Comparison of ENCODE assay signal across 13 cellular contexts in the genomic region with DNA sequence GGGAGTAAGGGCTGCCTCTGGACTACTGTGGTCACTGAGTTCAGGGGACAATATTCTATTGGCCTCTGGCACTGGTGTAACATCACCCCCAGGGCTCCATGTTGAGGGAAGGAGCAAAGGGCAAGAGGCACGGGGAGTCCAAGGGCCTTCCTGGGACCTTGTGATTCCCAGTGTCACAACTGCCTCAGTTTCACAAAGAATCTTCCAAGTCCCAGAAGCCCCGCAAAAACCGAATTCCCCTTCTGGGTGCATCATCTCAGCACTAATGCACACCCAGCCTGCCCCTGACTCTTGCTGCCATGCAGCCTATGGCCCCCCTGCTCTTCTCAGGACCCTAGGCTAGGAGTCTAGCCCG. TPM values are rescaled to one million over a fixed set of nuclear protein-coding genes. Genes with fewer than 3 reads are reported as not detected.
DNase-seq lines count a peak whose midpoint lies in the region; ATAC-seq and TF ChIP-seq lines count a peak whose summit lies in the region.
"Had no signal": no experiment of that assay in that cellular context is flagged by ENCODE, and none has a peak within 500 bp of the region (broad histone marks: within the 10 kb centered on the region; RNA-seq: fewer than 3 reads in every experiment).

No MANE protein-coding gene starts in this region.

- H3K56ac ChIP-seq in H9 (ENCODE audit: insufficient read length, low read depth, low read length) (no peak overlapping the region), mesendoderm (ENCODE audit: low read length) (peak overlapping the region; percentile 17)

- H3K36me3 Mint-ChIP-seq in H9 (ENCODE audit: insufficient read depth in 1 of 3, low read depth in 3 of 3) = peaks cover 66 to 77% (median 69%) of the 10 kb centered on the region in 3 experiments
- H3K36me3 Mint-ChIP-seq: CD8-positive, alpha-beta memory T cell had no signal

- H2BK120ac ChIP-seq in H9 (ENCODE audit: low read depth, low read length, poor library complexity, severe bottlenecking) = no peak overlapping the region
- no peak overlapping the region for H2BK120ac ChIP-seq in mesendoderm (ENCODE audit: low read depth, low read length)
- no peak overlapping the region for H2BK120ac ChIP-seq in neuronal stem cell (ENCODE audit: low read depth, low read length)

- no peak for ATAC-seq in HG03196 (IDR thresholded peaks at IDR 0.05; ENCODE audit: unreplicated experiment)

- H3K4me1 ChIP-seq in H9 (ENCODE audit: insufficient read depth, low read length) (peaks cover 16% of the 10 kb centered on the region; the same call in 1 of the 2 replicates), mesendoderm (ENCODE audit: control insufficient read depth, low read depth, low read length) (peaks cover 26% of the 10 kb centered on the region), subcutaneous abdominal adipose tissue (ENCODE audit: control insufficient read depth in 5 of 5, insufficient read depth in 5 of 5, low read length in 5 of 5) (peaks cover 44 to 98% (median 87%) of the 10 kb centered on the region in 5 donors), neuronal stem cell (ENCODE audit: control insufficient read depth in 2 of 2, insufficient read depth in 1 of 2, low read depth in 1 of 2, low read length in 2 of 2) (peaks cover 19 to 68% of the 10 kb centered on the region in 2 donors)

- peaks cover 6% of the 10 kb centered on the region for H4K20me1 ChIP-seq in H9 (ENCODE audit: control insufficient read depth, insufficient read depth, insufficient read length)

- H3K9me3 ChIP-seq in H9 (ENCODE audit: control insufficient read depth, low read depth, low read length) (no peaks in the 10 kb centered on the region), subcutaneous abdominal adipose tissue (ENCODE audit: control insufficient read depth in 5 of 5, low read length in 5 of 5) (no peaks in the 10 kb centered on the region), neuronal stem cell (replicated peaks in 1 of 2; ENCODE audit: control insufficient read depth in 2 of 2, insufficient read depth in 1 of 2, low read depth in 1 of 2, low read length in 2 of 2) (no peaks in the 10 kb centered on the region)

- peak; percentile 22 for DNase-seq in H9
- DNase-seq in caudate nucleus (lab: John Stamatoyannopoulos, UW) = no peak
- no peak for DNase-seq in mesendoderm
- DNase-seq in neuronal stem cell (ENCODE audit: low spot score) = no peak
- no peak for DNase-seq in NCI-H1930 (lab: John Stamatoyannopoulos, UW)
- no peak for DNase-seq in activated T-cell treated with anti-CD3 and anti-CD28 coated beads, Interleukin-2, amount 50 U/mL, for 1 hour
- DNase-seq: CD8-positive, alpha-beta memory T cell; MV-4-11; NCI-H446; stimulated activated CD4-positive, alpha-beta T cell treated with anti-CD3 and anti-CD28 coated beads, Interleukin-15, amount 100 ng/mL, for 24 hours; stimulated activated CD8-positive, alpha-beta memory T cell treated with anti-CD3 and anti-CD28 coated beads, Interleukin-4, amount 100 ng/mL, for 48 hours had no signal

- no CpG with 5 or more reads among the region's 4 CpGs for WGBS in H9 (ENCODE audit: extremely low coverage, insufficient read length, low lambda C conversion rate)
- WGBS in mesendoderm (ENCODE audit: extremely low coverage, insufficient coverage, low lambda C conversion rate) = no CpG with 5 or more reads among the region's 4 CpGs
- WGBS in neuronal stem cell (ENCODE audit: extremely low coverage in 2 of 2, insufficient read length in 2 of 2, insufficient replicate concordance in 1 of 2), 2 donors = no CpG with 5 or more reads among the region's 4 CpGs

- no peak overlapping the region for H2BK12ac ChIP-seq in H9 (ENCODE audit: insufficient read length, low read depth, low read length)
- no peak overlapping the region for H2BK12ac ChIP-seq in neuronal stem cell (ENCODE audit: low read length)

- H3K23ac ChIP-seq in H9 (ENCODE audit: insufficient read length, low read depth, low read length) (no peak overlapping the region), mesendoderm (ENCODE audit: low read length) (no peak overlapping the region), neuronal stem cell (ENCODE audit: low read depth, low read length, poor library complexity) (no peak overlapping the region)

- no peak overlapping the region for H3K4me3 Mint-ChIP-seq in H9
- H3K4me3 Mint-ChIP-seq: CD8-positive, alpha-beta memory T cell had no signal

- H3K18ac ChIP-seq in H9 (ENCODE audit: insufficient read length, low read depth, low read length) = no peak overlapping the region
- H3K18ac ChIP-seq in mesendoderm (ENCODE audit: low read length) = no peak overlapping the region
- H3K18ac ChIP-seq in neuronal stem cell (ENCODE audit: low read length) = no peak overlapping the region

- H4K8ac ChIP-seq in H9 (replicated peaks; ENCODE audit: insufficient read length, low read depth, low read length) = no peak overlapping the region
- H4K8ac ChIP-seq in mesendoderm (ENCODE audit: low read depth, low read length) = no peak overlapping the region
- no peak overlapping the region for H4K8ac ChIP-seq in neuronal stem cell (ENCODE audit: low read depth, low read length)

- no peak overlapping the region for H4K5ac ChIP-seq in H9 (ENCODE audit: insufficient read length, low read depth, low read length)
- no peak overlapping the region for H4K5ac ChIP-seq in mesendoderm (ENCODE audit: low read length)

- H2AFZ ChIP-seq in H9 (ENCODE audit: low read length) = no peak overlapping the region
- H2AFZ ChIP-seq in neuronal stem cell (ENCODE audit: low read length) = no peak overlapping the region

- H3K36me3 ChIP-seq in mesendoderm (ENCODE audit: control insufficient read depth, insufficient read depth, low read length) = peaks cover 24% of the 10 kb centered on the region
- peaks cover 2 to 79% (median 77%) of the 10 kb centered on the region in 5 donors for H3K36me3 ChIP-seq in subcutaneous abdominal adipose tissue (ENCODE audit: control insufficient read depth in 5 of 5, insufficient read depth in 5 of 5, low read length in 5 of 5)
- peaks cover 69 to 87% of the 10 kb centered on the region in 2 donors for H3K36me3 ChIP-seq in neuronal stem cell (replicated peaks in 1 of 2; ENCODE audit: control insufficient read depth in 2 of 2, insufficient read depth in 2 of 2, low read length in 2 of 2)

- TF ChIP-seq CTCF in H9 (conservative IDR thresholded peaks at IDR 0.05) = no peak

- no peak overlapping the region for H3K4me2 ChIP-seq in H9 (ENCODE audit: insufficient read depth, insufficient read length, low read length)
- H3K4me2 ChIP-seq in mesendoderm (ENCODE audit: low read length) = no peak overlapping the region
- no peak overlapping the region for H3K4me2 ChIP-seq in neuronal stem cell (ENCODE audit: insufficient read depth, low read length, poor library complexity, severe bottlenecking)

- no peak overlapping the region for H3T11ph ChIP-seq in H9 (ENCODE audit: low read length)

- no peak overlapping the region for H3K9ac ChIP-seq in H9 (ENCODE audit: extremely low read depth, insufficient read length, low read length)
- H3K9ac ChIP-seq in mesendoderm (ENCODE audit: low read length) = peak overlapping the region; percentile 12
- peak overlapping the region in 1 of 5 donors; percentile 53 for H3K9ac ChIP-seq in subcutaneous abdominal adipose tissue (ENCODE audit: low read length in 5 of 5)
- H3K9ac ChIP-seq in neuronal stem cell (ENCODE audit: low read depth, low read length, poor library complexity) = no peak overlapping the region

- H4K91ac ChIP-seq in H9 (ENCODE audit: insufficient read length, low read depth, low read length) (no peak overlapping the region), neuronal stem cell (ENCODE audit: low read depth, low read length, poor library complexity) (no peak overlapping the region)

- H3K9me3 Mint-ChIP-seq in H9 = no peaks in the 10 kb centered on the region
- H3K9me3 Mint-ChIP-seq: CD8-positive, alpha-beta memory T cell had no signal

- H3K79me2 ChIP-seq in H9 (ENCODE audit: insufficient read depth, low read length) (peaks cover 12% of the 10 kb centered on the region; the same call in 1 of the 2 replicates), mesendoderm (ENCODE audit: control insufficient read depth, insufficient read depth, low read length) (peaks cover 58% of the 10 kb centered on the region)

- H3K27ac ChIP-seq in H9 (ENCODE audit: insufficient read length, low read depth, low read length) (no peak overlapping the region), caudate nucleus (ENCODE audit: low read depth, low read length) (peak overlapping the region; percentile 98), mesendoderm (ENCODE audit: low read depth, low read length) (peak overlapping the region; percentile 54), subcutaneous abdominal adipose tissue (ENCODE audit: low read depth, low read length) (peak overlapping the region; percentile 99), neuronal stem cell (replicated peaks; ENCODE audit: low read length) (no peak overlapping the region)

- no peak overlapping the region for H2AK5ac ChIP-seq in H9 (ENCODE audit: insufficient read length, low read length)
- no peak overlapping the region for H2AK5ac ChIP-seq in mesendoderm (ENCODE audit: low read length)
- H2AK5ac ChIP-seq in neuronal stem cell (ENCODE audit: low read depth, low read length) = no peak overlapping the region

- H3K79me1 ChIP-seq in H9 (ENCODE audit: insufficient read depth, low read depth, low read length, poor library complexity, severe bottlenecking) (peaks cover 3% of the 10 kb centered on the region), mesendoderm (ENCODE audit: low read length) (peaks cover 9% of the 10 kb centered on the region), neuronal stem cell (ENCODE audit: low read depth, low read length) (peaks cover 12% of the 10 kb centered on the region)

- no peak overlapping the region for H2BK5ac ChIP-seq in H9 (ENCODE audit: insufficient read length, low read length)
- no peak overlapping the region for H2BK5ac ChIP-seq in mesendoderm (ENCODE audit: low read length)
- no peak overlapping the region for H2BK5ac ChIP-seq in neuronal stem cell (ENCODE audit: low read length)

- H3K27me3 Mint-ChIP-seq in H9 (ENCODE audit: low read depth) = peaks cover 10% of the 10 kb centered on the region

- H3K23me2 ChIP-seq in H9 (ENCODE audit: insufficient read length, low read depth, low read length, poor library complexity, severe bottlenecking) = peaks cover 6% of the 10 kb centered on the region

- no peak overlapping the region for H3K4ac ChIP-seq in H9 (ENCODE audit: low read depth, low read length)
- H3K4ac ChIP-seq in mesendoderm (ENCODE audit: low read depth, low read length) = no peak overlapping the region
- H3K4ac ChIP-seq in neuronal stem cell (ENCODE audit: low read length) = no peak overlapping the region

- H2BK15ac ChIP-seq in H9 (ENCODE audit: low read depth, low read length) (no peak overlapping the region), mesendoderm (replicated peaks; ENCODE audit: low read depth) (no peak overlapping the region), neuronal stem cell (ENCODE audit: low read length) (no peak overlapping the region)

- no peak overlapping the region for H3K14ac ChIP-seq in H9 (ENCODE audit: insufficient read depth, low read length)
- no peak overlapping the region for H3K14ac ChIP-seq in neuronal stem cell (ENCODE audit: low read length)

- no peak overlapping the region for H3K27ac Mint-ChIP-seq in H9

- no peaks in the 10 kb centered on the region; the same call in 1 of the 2 replicates for H3K27me3 ChIP-seq in H9 (ENCODE audit: insufficient read depth, low read length)
- no peaks in the 10 kb centered on the region for H3K27me3 ChIP-seq in mesendoderm (ENCODE audit: insufficient read depth, low read length, poor library complexity)
- H3K27me3 ChIP-seq in subcutaneous abdominal adipose tissue (ENCODE audit: control insufficient read depth in 5 of 5, insufficient read depth in 4 of 5, low read length in 5 of 5) = peaks cover 0 to 4% (median 0%) of the 10 kb centered on the region in 5 donors
- H3K27me3 ChIP-seq in neuronal stem cell (ENCODE audit: control insufficient read depth in 3 of 3, insufficient read depth in 3 of 3, low read depth in 1 of 3, low read length in 3 of 3) = no peaks in the 10 kb centered on the region

- no peak overlapping the region for H2BK20ac ChIP-seq in H9 (ENCODE audit: low read depth, low read length, poor library complexity, severe bottlenecking)

- H3K4me1 Mint-ChIP-seq in H9 = peaks cover 53 to 61% of the 10 kb centered on the region in 2 experiments

- H3K4me3 ChIP-seq in mesendoderm (ENCODE audit: low read length) (no peak overlapping the region), subcutaneous abdominal adipose tissue (ENCODE audit: low read depth in 1 of 5, low read length in 5 of 5) (peak overlapping the region in 3 of 5 donors; percentile 12 to 92 (median 55)), neuronal stem cell (ENCODE audit: low read length in 2 of 2) (no peak overlapping the region)

RNA-seq across cellular contexts. Expression of a gene that starts 5.5 kb away (rescaled TPM):
- 30.9 and 35.3 TPM in 2 replicates for total RNA-seq in H9 (2021)
- polyA plus RNA-seq in mesendoderm (2013, experiment 1 of 2) = 110 TPM
- 105 TPM for polyA plus RNA-seq in mesendoderm (2013, experiment 2 of 2)
- 61.7 TPM for polyA plus RNA-seq in neuronal stem cell (2013, experiment 1 of 2)
- polyA plus RNA-seq in neuronal stem cell (2013, experiment 2 of 2) = 60.5 TPM
- total RNA-seq: CD8-positive, alpha-beta memory T cell had no signal

Comparison
In these comparisons a context has a peak if more than half of its experiments do, and no peak if none do; other contexts are left out.
1. H3K27ac ChIP-seq: peak in caudate nucleus (single experiment), mesendoderm (single experiment) and subcutaneous abdominal adipose tissue (single experiment); none in H9 (single experiment) and neuronal stem cell (single experiment).
2. H3K4me3 ChIP-seq: peak in subcutaneous abdominal adipose tissue (3 of 5); none in mesendoderm (single experiment) and neuronal stem cell (0 of 2).